Comparison of ENCODE assay signal across 1 cellular context in the genomic region with DNA sequence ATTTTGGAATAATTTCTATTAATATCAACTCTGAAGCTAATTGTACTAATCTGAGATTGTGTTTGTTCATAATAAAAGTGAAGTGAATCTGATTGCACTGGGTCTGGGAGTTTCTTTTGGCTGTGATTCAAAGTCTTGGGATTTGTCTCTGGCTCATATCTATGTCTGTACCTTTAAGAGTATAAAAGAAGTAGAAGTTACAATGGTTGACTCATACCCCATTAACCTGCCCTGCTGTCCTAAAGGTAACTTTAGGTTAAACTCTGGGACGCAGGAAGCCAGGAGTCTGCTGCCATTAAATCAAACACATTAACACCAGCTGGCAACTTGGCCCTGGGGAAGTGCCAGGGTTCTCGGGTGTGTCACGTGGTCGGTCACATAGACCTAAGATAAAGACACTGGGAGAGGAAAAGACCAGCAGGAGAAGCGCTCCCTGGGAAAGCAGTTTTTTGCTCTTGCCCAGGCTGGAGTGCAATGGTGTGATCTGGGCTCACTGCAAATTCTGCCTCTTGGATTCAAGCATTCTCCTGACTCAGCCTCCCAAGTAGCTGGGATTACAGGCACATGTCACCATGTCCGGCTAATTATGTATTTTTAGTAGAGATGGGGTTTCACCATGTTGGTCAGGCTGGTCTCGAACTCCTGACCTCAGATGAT.
TF ChIP-seq lines count a peak whose summit lies in the region.

No MANE protein-coding gene starts in this region.

TF ChIP-seq in HepG2, 621 proteins besides CTCF, POLR2A, EP300 and RAD21 (continued from another document and continues in another):
- TF ChIP-seq ZEB1 (IDR thresholded peaks at IDR 0.05; ENCODE audit: insufficient replicate concordance, low read depth) (peak; percentile 63), ZNF75D (CRISPR knock-in tag; IDR thresholded peaks at IDR 0.05; ENCODE audit: borderline replicate concordance) (no peak), ZNF777 (CRISPR knock-in tag; IDR thresholded peaks at IDR 0.05) (no peak), ZSCAN12 (CRISPR knock-in tag; IDR thresholded peaks at IDR 0.05) (no peak), ZNF501 (CRISPR knock-in tag; IDR thresholded peaks at IDR 0.05) (0 out of 2 replicates have a peak, but pooled peaks have one; percentile 40), MXI1 (IDR thresholded peaks at IDR 0.05; ENCODE audit: borderline replicate concordance, low read depth, low read length) (0 out of 3 replicates have a peak, but pooled peaks have one; percentile 17), AGO1 (IDR thresholded peaks at IDR 0.05; ENCODE audit: low read depth, low read length, poor library complexity, severe bottlenecking) (peak; percentile 61), SKI (IDR thresholded peaks at IDR 0.05; ENCODE audit: partially characterized antibody) (no peak), RBFOX2 (IDR thresholded peaks at IDR 0.05; ENCODE audit: low read depth, low read length) (peak; percentile 47), ZNF224 (CRISPR knock-in tag; IDR thresholded peaks at IDR 0.05) (no peak), PAF1 (CRISPR knock-in tag; IDR thresholded peaks at IDR 0.05) (peak; percentile 77; the same call in 1 of the 2 replicates), ATM (IDR thresholded peaks at IDR 0.05; ENCODE audit: borderline replicate concordance) (no peak), RBM22 (optimal IDR thresholded peaks at IDR 0.05; ENCODE audit: low read length) (peak; percentile 92), RAD51 (IDR thresholded peaks at IDR 0.05; ENCODE audit: borderline replicate concordance) (peak; percentile 81; the same call in 1 of the 2 replicates), ZNF773 (CRISPR knock-in tag; IDR thresholded peaks at IDR 0.05; ENCODE audit: borderline replicate concordance) (no peak), ZNF558 (CRISPR knock-in tag; IDR thresholded peaks at IDR 0.05; ENCODE audit: borderline replicate concordance) (no peak), ATF7-NPFF (CRISPR knock-in tag; IDR thresholded peaks at IDR 0.05; ENCODE audit: low read depth) (no peak), FOXA1 (IDR thresholded peaks at IDR 0.05) (no peak), FOXA1 (CRISPR knock-in tag; IDR thresholded peaks at IDR 0.05) (0 out of 2 replicates have a peak, but pooled peaks have one; percentile 8), SOX5 (CRISPR knock-in tag; IDR thresholded peaks at IDR 0.05; ENCODE audit: borderline replicate concordance) (peak; percentile 34; the same call in 1 of the 2 replicates), REL (CRISPR knock-in tag; conservative IDR thresholded peaks at IDR 0.05) (0 out of 2 replicates have a peak, but pooled peaks have one; percentile 22), MIER2 (CRISPR knock-in tag; IDR thresholded peaks at IDR 0.05) (peak; percentile 29; the same call in 1 of the 2 replicates), TOPORS (CRISPR knock-in tag; IDR thresholded peaks at IDR 0.05) (0 out of 2 replicates have a peak, but pooled peaks have one; percentile 41), ZBTB20 (CRISPR knock-in tag; IDR thresholded peaks at IDR 0.05; ENCODE audit: borderline replicate concordance, low read depth) (0 out of 2 replicates have a peak, but pooled peaks have one; percentile 30), POLR2AphosphoS5 (IDR thresholded peaks at IDR 0.05; ENCODE audit: low read depth, low read length) (peak; percentile 67), MAFK (conservative IDR thresholded peaks at IDR 0.05 in 1 of 2, IDR thresholded peaks at IDR 0.05 in 1 of 2; ENCODE audit: low read length in 2 of 2) (no peak), SMAD9 (CRISPR knock-in tag; IDR thresholded peaks at IDR 0.05) (no peak), ZMYM2 (CRISPR knock-in tag; IDR thresholded peaks at IDR 0.05) (no peak), BHLHE40 (IDR thresholded peaks at IDR 0.05; ENCODE audit: low read length) (0 out of 2 replicates have a peak, but pooled peaks have one; percentile 22), ZNF383 (CRISPR knock-in tag; IDR thresholded peaks at IDR 0.05; ENCODE audit: borderline replicate concordance) (no peak)
- TF ChIP-seq, protein P1, sequence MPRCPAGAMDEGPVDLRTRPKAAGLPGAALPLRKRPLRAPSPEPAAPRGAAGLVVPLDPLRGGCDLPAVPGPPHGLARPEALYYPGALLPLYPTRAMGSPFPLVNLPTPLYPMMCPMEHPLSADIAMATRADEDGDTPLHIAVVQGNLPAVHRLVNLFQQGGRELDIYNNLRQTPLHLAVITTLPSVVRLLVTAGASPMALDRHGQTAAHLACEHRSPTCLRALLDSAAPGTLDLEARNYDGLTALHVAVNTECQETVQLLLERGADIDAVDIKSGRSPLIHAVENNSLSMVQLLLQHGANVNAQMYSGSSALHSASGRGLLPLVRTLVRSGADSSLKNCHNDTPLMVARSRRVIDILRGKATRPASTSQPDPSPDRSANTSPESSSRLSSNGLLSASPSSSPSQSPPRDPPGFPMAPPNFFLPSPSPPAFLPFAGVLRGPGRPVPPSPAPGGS (CRISPR knock-in tag; IDR thresholded peaks at IDR 0.05), result no peak
- TF ChIP-seq, protein P2, sequence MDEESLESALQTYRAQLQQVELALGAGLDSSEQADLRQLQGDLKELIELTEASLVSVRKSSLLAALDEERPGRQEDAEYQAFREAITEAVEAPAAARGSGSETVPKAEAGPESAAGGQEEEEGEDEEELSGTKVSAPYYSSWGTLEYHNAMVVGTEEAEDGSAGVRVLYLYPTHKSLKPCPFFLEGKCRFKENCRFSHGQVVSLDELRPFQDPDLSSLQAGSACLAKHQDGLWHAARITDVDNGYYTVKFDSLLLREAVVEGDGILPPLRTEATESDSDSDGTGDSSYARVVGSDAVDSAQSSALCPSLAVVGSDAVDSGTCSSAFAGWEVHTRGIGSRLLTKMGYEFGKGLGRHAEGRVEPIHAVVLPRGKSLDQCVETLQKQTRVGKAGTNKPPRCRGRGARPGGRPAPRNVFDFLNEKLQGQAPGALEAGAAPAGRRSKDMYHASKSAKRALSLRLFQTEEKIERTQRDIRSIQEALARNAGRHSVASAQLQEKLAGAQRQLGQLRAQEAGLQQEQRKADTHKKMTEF (CRISPR knock-in tag; IDR thresholded peaks at IDR 0.05), result peak; percentile 38; the same call in 1 of the 2 replicates
- TF ChIP-seq, protein P3, sequence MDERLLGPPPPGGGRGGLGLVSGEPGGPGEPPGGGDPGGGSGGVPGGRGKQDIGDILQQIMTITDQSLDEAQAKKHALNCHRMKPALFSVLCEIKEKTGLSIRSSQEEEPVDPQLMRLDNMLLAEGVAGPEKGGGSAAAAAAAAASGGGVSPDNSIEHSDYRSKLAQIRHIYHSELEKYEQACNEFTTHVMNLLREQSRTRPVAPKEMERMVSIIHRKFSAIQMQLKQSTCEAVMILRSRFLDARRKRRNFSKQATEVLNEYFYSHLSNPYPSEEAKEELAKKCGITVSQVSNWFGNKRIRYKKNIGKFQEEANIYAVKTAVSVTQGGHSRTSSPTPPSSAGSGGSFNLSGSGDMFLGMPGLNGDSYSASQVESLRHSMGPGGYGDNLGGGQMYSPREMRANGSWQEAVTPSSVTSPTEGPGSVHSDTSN (CRISPR knock-in tag; IDR thresholded peaks at IDR 0.05), result no peak
- TF ChIP-seq, protein P4, sequence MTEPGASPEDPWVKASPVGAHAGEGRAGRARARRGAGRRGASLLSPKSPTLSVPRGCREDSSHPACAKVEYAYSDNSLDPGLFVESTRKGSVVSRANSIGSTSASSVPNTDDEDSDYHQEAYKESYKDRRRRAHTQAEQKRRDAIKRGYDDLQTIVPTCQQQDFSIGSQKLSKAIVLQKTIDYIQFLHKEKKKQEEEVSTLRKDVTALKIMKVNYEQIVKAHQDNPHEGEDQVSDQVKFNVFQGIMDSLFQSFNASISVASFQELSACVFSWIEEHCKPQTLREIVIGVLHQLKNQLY (CRISPR knock-in tag; IDR thresholded peaks at IDR 0.05), result no peak
- TF ChIP-seq, protein P5, sequence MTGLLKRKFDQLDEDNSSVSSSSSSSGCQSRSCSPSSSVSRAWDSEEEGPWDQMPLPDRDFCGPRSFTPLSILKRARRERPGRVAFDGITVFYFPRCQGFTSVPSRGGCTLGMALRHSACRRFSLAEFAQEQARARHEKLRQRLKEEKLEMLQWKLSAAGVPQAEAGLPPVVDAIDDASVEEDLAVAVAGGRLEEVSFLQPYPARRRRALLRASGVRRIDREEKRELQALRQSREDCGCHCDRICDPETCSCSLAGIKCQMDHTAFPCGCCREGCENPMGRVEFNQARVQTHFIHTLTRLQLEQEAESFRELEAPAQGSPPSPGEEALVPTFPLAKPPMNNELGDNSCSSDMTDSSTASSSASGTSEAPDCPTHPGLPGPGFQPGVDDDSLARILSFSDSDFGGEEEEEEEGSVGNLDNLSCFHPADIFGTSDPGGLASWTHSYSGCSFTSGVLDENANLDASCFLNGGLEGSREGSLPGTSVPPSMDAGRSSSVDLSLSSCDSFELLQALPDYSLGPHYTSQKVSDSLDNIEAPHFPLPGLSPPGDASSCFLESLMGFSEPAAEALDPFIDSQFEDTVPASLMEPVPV (CRISPR knock-in tag; IDR thresholded peaks at IDR 0.05), result 0 out of 2 replicates have a peak, but pooled peaks have one; percentile 14
- TF ChIP-seq, protein P6, sequence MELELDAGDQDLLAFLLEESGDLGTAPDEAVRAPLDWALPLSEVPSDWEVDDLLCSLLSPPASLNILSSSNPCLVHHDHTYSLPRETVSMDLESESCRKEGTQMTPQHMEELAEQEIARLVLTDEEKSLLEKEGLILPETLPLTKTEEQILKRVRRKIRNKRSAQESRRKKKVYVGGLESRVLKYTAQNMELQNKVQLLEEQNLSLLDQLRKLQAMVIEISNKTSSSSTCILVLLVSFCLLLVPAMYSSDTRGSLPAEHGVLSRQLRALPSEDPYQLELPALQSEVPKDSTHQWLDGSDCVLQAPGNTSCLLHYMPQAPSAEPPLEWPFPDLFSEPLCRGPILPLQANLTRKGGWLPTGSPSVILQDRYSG (CRISPR knock-in tag; IDR thresholded peaks at IDR 0.05), result no peak
- TF ChIP-seq, protein P7, sequence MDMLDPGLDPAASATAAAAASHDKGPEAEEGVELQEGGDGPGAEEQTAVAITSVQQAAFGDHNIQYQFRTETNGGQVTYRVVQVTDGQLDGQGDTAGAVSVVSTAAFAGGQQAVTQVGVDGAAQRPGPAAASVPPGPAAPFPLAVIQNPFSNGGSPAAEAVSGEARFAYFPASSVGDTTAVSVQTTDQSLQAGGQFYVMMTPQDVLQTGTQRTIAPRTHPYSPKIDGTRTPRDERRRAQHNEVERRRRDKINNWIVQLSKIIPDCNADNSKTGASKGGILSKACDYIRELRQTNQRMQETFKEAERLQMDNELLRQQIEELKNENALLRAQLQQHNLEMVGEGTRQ (IDR thresholded peaks at IDR 0.05; ENCODE audit: low read depth, low read length), result 0 out of 2 replicates have a peak, but pooled peaks have one; percentile 34
- TF ChIP-seq, protein P7 (CRISPR knock-in tag; IDR thresholded peaks at IDR 0.05; ENCODE audit: borderline replicate concordance), result peak; percentile 45; the same call in 1 of the 2 replicates
- TF ChIP-seq, protein P8, sequence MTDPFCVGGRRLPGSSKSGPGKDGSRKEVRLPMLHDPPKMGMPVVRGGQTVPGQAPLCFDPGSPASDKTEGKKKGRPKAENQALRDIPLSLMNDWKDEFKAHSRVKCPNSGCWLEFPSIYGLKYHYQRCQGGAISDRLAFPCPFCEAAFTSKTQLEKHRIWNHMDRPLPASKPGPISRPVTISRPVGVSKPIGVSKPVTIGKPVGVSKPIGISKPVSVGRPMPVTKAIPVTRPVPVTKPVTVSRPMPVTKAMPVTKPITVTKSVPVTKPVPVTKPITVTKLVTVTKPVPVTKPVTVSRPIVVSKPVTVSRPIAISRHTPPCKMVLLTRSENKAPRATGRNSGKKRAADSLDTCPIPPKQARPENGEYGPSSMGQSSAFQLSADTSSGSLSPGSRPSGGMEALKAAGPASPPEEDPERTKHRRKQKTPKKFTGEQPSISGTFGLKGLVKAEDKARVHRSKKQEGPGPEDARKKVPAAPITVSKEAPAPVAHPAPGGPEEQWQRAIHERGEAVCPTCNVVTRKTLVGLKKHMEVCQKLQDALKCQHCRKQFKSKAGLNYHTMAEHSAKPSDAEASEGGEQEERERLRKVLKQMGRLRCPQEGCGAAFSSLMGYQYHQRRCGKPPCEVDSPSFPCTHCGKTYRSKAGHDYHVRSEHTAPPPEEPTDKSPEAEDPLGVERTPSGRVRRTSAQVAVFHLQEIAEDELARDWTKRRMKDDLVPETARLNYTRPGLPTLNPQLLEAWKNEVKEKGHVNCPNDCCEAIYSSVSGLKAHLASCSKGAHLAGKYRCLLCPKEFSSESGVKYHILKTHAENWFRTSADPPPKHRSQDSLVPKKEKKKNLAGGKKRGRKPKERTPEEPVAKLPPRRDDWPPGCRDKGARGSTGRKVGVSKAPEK (CRISPR knock-in tag; IDR thresholded peaks at IDR 0.05; ENCODE audit: borderline replicate concordance), result 0 out of 2 replicates have a peak, but pooled peaks have one; percentile 40
- TF ChIP-seq, protein P9, sequence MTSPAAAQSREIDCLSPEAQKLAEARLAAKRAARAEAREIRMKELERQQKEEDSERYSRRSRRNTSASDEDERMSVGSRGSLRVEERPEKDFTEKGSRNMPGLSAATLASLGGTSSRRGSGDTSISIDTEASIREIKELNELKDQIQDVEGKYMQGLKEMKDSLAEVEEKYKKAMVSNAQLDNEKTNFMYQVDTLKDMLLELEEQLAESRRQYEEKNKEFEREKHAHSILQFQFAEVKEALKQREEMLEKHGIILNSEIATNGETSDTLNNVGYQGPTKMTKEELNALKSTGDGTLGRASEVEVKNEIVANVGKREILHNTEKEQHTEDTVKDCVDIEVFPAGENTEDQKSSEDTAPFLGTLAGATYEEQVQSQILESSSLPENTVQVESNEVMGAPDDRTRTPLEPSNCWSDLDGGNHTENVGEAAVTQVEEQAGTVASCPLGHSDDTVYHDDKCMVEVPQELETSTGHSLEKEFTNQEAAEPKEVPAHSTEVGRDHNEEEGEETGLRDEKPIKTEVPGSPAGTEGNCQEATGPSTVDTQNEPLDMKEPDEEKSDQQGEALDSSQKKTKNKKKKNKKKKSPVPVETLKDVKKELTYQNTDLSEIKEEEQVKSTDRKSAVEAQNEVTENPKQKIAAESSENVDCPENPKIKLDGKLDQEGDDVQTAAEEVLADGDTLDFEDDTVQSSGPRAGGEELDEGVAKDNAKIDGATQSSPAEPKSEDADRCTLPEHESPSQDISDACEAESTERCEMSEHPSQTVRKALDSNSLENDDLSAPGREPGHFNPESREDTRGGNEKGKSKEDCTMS (CRISPR knock-in tag; conservative IDR thresholded peaks at IDR 0.05), result no peak
- TF ChIP-seq, protein P10, sequence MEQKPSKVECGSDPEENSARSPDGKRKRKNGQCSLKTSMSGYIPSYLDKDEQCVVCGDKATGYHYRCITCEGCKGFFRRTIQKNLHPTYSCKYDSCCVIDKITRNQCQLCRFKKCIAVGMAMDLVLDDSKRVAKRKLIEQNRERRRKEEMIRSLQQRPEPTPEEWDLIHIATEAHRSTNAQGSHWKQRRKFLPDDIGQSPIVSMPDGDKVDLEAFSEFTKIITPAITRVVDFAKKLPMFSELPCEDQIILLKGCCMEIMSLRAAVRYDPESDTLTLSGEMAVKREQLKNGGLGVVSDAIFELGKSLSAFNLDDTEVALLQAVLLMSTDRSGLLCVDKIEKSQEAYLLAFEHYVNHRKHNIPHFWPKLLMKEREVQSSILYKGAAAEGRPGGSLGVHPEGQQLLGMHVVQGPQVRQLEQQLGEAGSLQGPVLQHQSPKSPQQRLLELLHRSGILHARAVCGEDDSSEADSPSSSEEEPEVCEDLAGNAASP (CRISPR knock-in tag; IDR thresholded peaks at IDR 0.05; ENCODE audit: borderline replicate concordance), result peak; percentile 10; the same call in 1 of the 2 replicates
